In the genomic region with DNA sequence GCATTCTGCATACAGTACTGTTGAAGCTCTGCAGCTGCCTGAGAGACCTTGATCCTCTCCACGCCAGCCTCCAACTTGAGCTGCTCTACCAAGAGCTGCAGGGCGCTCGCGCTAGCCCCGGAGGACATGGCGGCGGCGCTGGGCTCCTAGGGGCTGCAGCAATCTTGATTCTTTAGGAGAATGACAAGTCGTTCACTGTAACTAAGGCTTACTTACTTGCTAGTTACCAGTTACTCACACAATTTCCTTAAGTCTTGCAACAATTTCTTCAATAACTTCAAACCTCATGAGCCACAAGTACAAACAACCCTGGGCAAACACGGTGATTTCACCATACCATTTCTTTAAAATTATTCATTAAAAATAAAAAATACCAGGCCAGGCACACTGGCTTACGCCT, we compare ENCODE assay signal across 17 cellular contexts. TPM values are rescaled to one million over a fixed set of nuclear protein-coding genes. Genes with fewer than 3 reads are reported as not detected.
DNase-seq lines count a peak whose midpoint lies in the region; ATAC-seq and TF ChIP-seq lines count a peak whose summit lies in the region.
"Had no signal": no experiment of that assay in that cellular context is flagged by ENCODE, and none has a peak within 500 bp of the region (broad histone marks: within the 10 kb centered on the region; RNA-seq: fewer than 3 reads in every experiment).

No MANE protein-coding gene starts in this region.

- peaks cover 0 to 11% of the 10 kb centered on the region in 2 donors for H3K4me1 Mint-ChIP-seq in natural killer cell treated with Interleukin-12 subunit alpha and Interleukin-12 subunit beta and Interleukin-15 and Interleukin-18, amount 100 ng/mL, for 72 hours (ENCODE audit: low read depth in 2 of 2)

- no peak for DNase-seq in DND-41
- DNase-seq in MV-4-11 (lab: John Stamatoyannopoulos, UW), result peak; percentile 12
- peak; percentile 64 for DNase-seq in epithelial cell of esophagus (ENCODE audit: low read depth)
- DNase-seq in natural killer cell treated with Interleukin-12 subunit alpha and Interleukin-12 subunit beta and Interleukin-15 and Interleukin-18, amount 100 ng/mL, for 72 hours (ENCODE audit: low spot score), result no peak
- no peak for DNase-seq in vagina (ENCODE audit: extremely low spot score in 2 of 2)
- no peak for DNase-seq in left lung
- DNase-seq: CD8-positive, alpha-beta T cell; NCI-H187; NCI-H2171; NCI-H446; NCI-H69; NK-92 treated with Interleukin-12 subunit alpha and Interleukin-12 subunit beta, amount 100 ng/mL, for 24 hours; SJCRH30 had no signal

- no peak overlapping the region for H3K4me2 ChIP-seq in DND-41 (ENCODE audit: insufficient read depth, low read length)
- H3K4me2 ChIP-seq: BLaER1 had no signal

- H3K9ac ChIP-seq in DND-41 (ENCODE audit: low read depth, low read length), result no peak overlapping the region
- H3K9ac ChIP-seq: BLaER1 had no signal

- H3K4me3 ChIP-seq in DND-41 (ENCODE audit: low read depth in 1 of 2, low read length in 2 of 2) (no peak overlapping the region), epithelial cell of esophagus (ENCODE audit: low read length) (no peak overlapping the region), vagina (no peak overlapping the region), left lung (no peak overlapping the region)
- H3K4me3 ChIP-seq: BLaER1, HAP-1, SJCRH30 had no signal

- no peaks in the 10 kb centered on the region for H3K4me1 ChIP-seq in DND-41 (ENCODE audit: insufficient read depth, low read length)
- H3K4me1 ChIP-seq in vagina, result peaks cover 23% of the 10 kb centered on the region
- H3K4me1 ChIP-seq in left lung, result peaks cover 0 to 5% of the 10 kb centered on the region in 2 donors
- H3K4me1 ChIP-seq: BLaER1, SJCRH30 had no signal

- no peak overlapping the region for H3K27ac ChIP-seq in DND-41 (ENCODE audit: low read length)
- H3K27ac ChIP-seq in vagina, result no peak overlapping the region
- no peak overlapping the region for H3K27ac ChIP-seq in left lung
- H3K27ac ChIP-seq: BLaER1, SJCRH30 had no signal

- H4K20me1 ChIP-seq in DND-41 (ENCODE audit: insufficient read depth, low read length), result peaks cover 9% of the 10 kb centered on the region; the same call in 1 of the 2 replicates
- H4K20me1 ChIP-seq: BLaER1 had no signal

- no peaks in the 10 kb centered on the region for H3K36me3 Mint-ChIP-seq in natural killer cell treated with Interleukin-12 subunit alpha and Interleukin-12 subunit beta and Interleukin-15 and Interleukin-18, amount 100 ng/mL, for 72 hours
- H3K36me3 Mint-ChIP-seq: CD8-positive, alpha-beta T cell had no signal

- no peak overlapping the region for H2AFZ ChIP-seq in DND-41 (ENCODE audit: low read depth, low read length)

- no peaks in the 10 kb centered on the region for H3K9me3 ChIP-seq in DND-41 (ENCODE audit: insufficient read depth, low read length, severe bottlenecking)
- H3K9me3 ChIP-seq in vagina, result no peaks in the 10 kb centered on the region
- H3K9me3 ChIP-seq in left lung, result no peaks in the 10 kb centered on the region
- H3K9me3 ChIP-seq: BLaER1, HAP-1, SJCRH30 had no signal

- H3K4me3 Mint-ChIP-seq in natural killer cell treated with Interleukin-12 subunit alpha and Interleukin-12 subunit beta and Interleukin-15 and Interleukin-18, amount 100 ng/mL, for 72 hours, result no peak overlapping the region
- H3K4me3 Mint-ChIP-seq: CD8-positive, alpha-beta T cell had no signal

- ATAC-seq in DND-41 (ENCODE audit: insufficient read depth, low read depth) (peak; percentile 55; the same call in 2 of the 3 replicates), left lung (no peak), HG03378 (IDR thresholded peaks at IDR 0.05; ENCODE audit: unreplicated experiment) (no peak)
- peak; percentile 44 to 70 for ATAC-seq in natural killer cell treated with Interleukin-12 subunit alpha and Interleukin-12 subunit beta and Interleukin-15 and Interleukin-18, amount 100 ng/mL, for 72 hours
- ATAC-seq: CD8-positive, alpha-beta T cell had no signal

- H3K79me2 ChIP-seq in DND-41 (ENCODE audit: insufficient read depth, low read length), result peaks cover 12% of the 10 kb centered on the region

- H3K36me3 ChIP-seq in DND-41 (ENCODE audit: insufficient read depth, low read length) (no peaks in the 10 kb centered on the region), vagina (no peaks in the 10 kb centered on the region), left lung (no peaks in the 10 kb centered on the region)
- H3K36me3 ChIP-seq: BLaER1, HAP-1, SJCRH30 had no signal

- H3K27me3 ChIP-seq in DND-41 (ENCODE audit: insufficient read depth, low read length, poor library complexity), result no peaks in the 10 kb centered on the region
- no peaks in the 10 kb centered on the region for H3K27me3 ChIP-seq in vagina
- no peaks in the 10 kb centered on the region for H3K27me3 ChIP-seq in left lung
- H3K27me3 ChIP-seq: BLaER1, SJCRH30 had no signal

- no peak for TF ChIP-seq CTCF in DND-41 (IDR thresholded peaks at IDR 0.05; ENCODE audit: borderline replicate concordance, extremely low read depth, low read length, poor library complexity, severe bottlenecking)
- no peak for TF ChIP-seq CTCF in epithelial cell of esophagus (IDR thresholded peaks at IDR 0.05; ENCODE audit: insufficient read depth, low read depth, low read length, missing control alignments)
- no peak for TF ChIP-seq CTCF in vagina (IDR thresholded peaks at IDR 0.05)
- no peak for TF ChIP-seq CTCF in left lung (IDR thresholded peaks at IDR 0.05)

- TF ChIP-seq POLR2A in vagina (IDR thresholded peaks at IDR 0.05), result no peak

- intact Hi-C loops in vagina (cut with DNase I), result no loop called here
- intact Hi-C loops in left lung (cut with DNase I), result no loop called here

- H3K27ac Mint-ChIP-seq in natural killer cell treated with Interleukin-12 subunit alpha and Interleukin-12 subunit beta and Interleukin-15 and Interleukin-18, amount 100 ng/mL, for 72 hours, result no peak overlapping the region
- H3K27ac Mint-ChIP-seq: CD8-positive, alpha-beta T cell had no signal

- no peaks in the 10 kb centered on the region for H3K9me3 Mint-ChIP-seq in natural killer cell treated with Interleukin-12 subunit alpha and Interleukin-12 subunit beta and Interleukin-15 and Interleukin-18, amount 100 ng/mL, for 72 hours
- H3K9me3 Mint-ChIP-seq: CD8-positive, alpha-beta T cell had no signal

- H3K27me3 Mint-ChIP-seq in natural killer cell treated with Interleukin-12 subunit alpha and Interleukin-12 subunit beta and Interleukin-15 and Interleukin-18, amount 100 ng/mL, for 72 hours, result no peaks in the 10 kb centered on the region

RNA-seq across cellular contexts. Expression of a gene that starts 21.9 kb away (rescaled TPM):
- total RNA-seq in natural killer cell treated with Interleukin-12 subunit alpha and Interleukin-12 subunit beta and Interleukin-15 and Interleukin-18, amount 100 ng/mL, for 72 hours, result 10 to 100 TPM; 15.4 to 20.4 TPM
- total RNA-seq in vagina, result 69.5 TPM
- 10 to 100 TPM; 25.7 to 34.0 TPM for total RNA-seq in left lung

RNA-seq across cellular contexts. Expression of a gene that starts 32.7 kb away (rescaled TPM):
- total RNA-seq in natural killer cell treated with Interleukin-12 subunit alpha and Interleukin-12 subunit beta and Interleukin-15 and Interleukin-18, amount 100 ng/mL, for 72 hours, result 10 to 100 TPM in 1 of 2 donors, 1 to 10 TPM in 1; 2.3 to 13.0 TPM
- total RNA-seq in vagina (130 TPM), left lung (10 to 100 TPM in 1 of 2 donors, 1 to 10 TPM in 1; 7.3 to 51.4 TPM)
- total RNA-seq: HT1080 had no signal

Comparison
In these comparisons a context has a peak if more than half of its experiments do, and no peak if none do; other contexts are left out.
1. ATAC-seq: peak in DND-41 (single experiment) and natural killer cell treated with Interleukin-12 subunit alpha and Interleukin-12 subunit beta and Interleukin-15 and Interleukin-18, amount 100 ng/mL, for 72 hours (2 of 2); none in left lung (single experiment) and HG03378 (single experiment).
2. DNase-seq: peak in MV-4-11 (single experiment) and epithelial cell of esophagus (single experiment); none in DND-41 (single experiment), natural killer cell treated with Interleukin-12 subunit alpha and Interleukin-12 subunit beta and Interleukin-15 and Interleukin-18, amount 100 ng/mL, for 72 hours (single experiment), vagina (0 of 2) and left lung (0 of 2).